Comparison of ENCODE assay signal across 8 cellular contexts in genomic region chr12:112937741-112938719, GRCh38. TPM values are rescaled to one million over a fixed set of nuclear protein-coding genes. Genes with fewer than 3 reads are reported as not detected.
A peak's percentile ranks its signal among the peaks of the same experiment; 100 is the strongest.
DNase-seq lines count a peak whose midpoint lies in the region; ATAC-seq lines count a peak whose summit lies in the region.

OAS3 (plus strand) TSS chr12:112938474; CDS start chr12:112938531, 57 bp downstream.

- H3K4me3 Mint-ChIP-seq in activated CD8-positive, alpha-beta T cell treated with anti-CD3 and anti-CD28 coated beads, Interleukin-2, amount 10 ng/mL, durations not matched to agents 7 days and 5 days, result peak within 1 kb of the TSS; percentile 98

- ATAC-seq in GM21723 (IDR thresholded peaks at IDR 0.05; ENCODE audit: unreplicated experiment), result peak; percentile 54
- peak; percentile 87 for ATAC-seq in activated CD8-positive, alpha-beta T cell treated with anti-CD3 and anti-CD28 coated beads, Interleukin-2, amount 10 ng/mL, durations not matched to agents 7 days and 5 days

- H3K4me1 Mint-ChIP-seq in activated CD8-positive, alpha-beta T cell treated with anti-CD3 and anti-CD28 coated beads, Interleukin-2, amount 10 ng/mL, durations not matched to agents 7 days and 5 days (ENCODE audit: low read depth), result peaks cover 40% of the 10 kb centered on the region

- POLR2A ChIA-PET in activated CD8-positive, alpha-beta T cell treated with anti-CD3 and anti-CD28 coated beads, Interleukin-2, amount 10 ng/mL, durations not matched to agents 7 days and 5 days (lab: Charles Lee), result interaction anchor here (0.6 to 6.8 kb wide), 8 partner anchors 10 to 55 kb away, joined by 3 to 86 read pairs (median 4); partner anchors contain the start of genes OAS1 and OAS2

- no peaks in the 10 kb centered on the region for H3K9me3 Mint-ChIP-seq in activated CD8-positive, alpha-beta T cell treated with anti-CD3 and anti-CD28 coated beads, Interleukin-2, amount 10 ng/mL, durations not matched to agents 7 days and 5 days (ENCODE audit: insufficient read depth)

- no peaks in the 10 kb centered on the region for H3K27me3 Mint-ChIP-seq in activated CD8-positive, alpha-beta T cell treated with anti-CD3 and anti-CD28 coated beads, Interleukin-2, amount 10 ng/mL, durations not matched to agents 7 days and 5 days (ENCODE audit: low read depth)

- no peaks in the 10 kb centered on the region for H3K9me3 ChIP-seq in effector memory CD4-positive, alpha-beta T cell (ENCODE audit: control insufficient read depth, low read length)

- CTCF ChIA-PET in activated CD8-positive, alpha-beta T cell treated with anti-CD3 and anti-CD28 coated beads, Interleukin-2, amount 10 ng/mL, durations not matched to agents 7 days and 5 days (lab: Charles Lee), result interaction anchor here (0.9 to 2.0 kb wide), 7 partner anchors 10 to 43 kb away, joined by 3 to 15 read pairs (median 6); partner anchors contain the start of genes OAS1 and OAS2

- H3K4me1 ChIP-seq in effector memory CD4-positive, alpha-beta T cell (ENCODE audit: control insufficient read depth, insufficient read depth, low read length, poor library complexity, severe bottlenecking), result peaks cover 19% of the 10 kb centered on the region

- no peaks in the 10 kb centered on the region for H3K27me3 ChIP-seq in effector memory CD4-positive, alpha-beta T cell (replicated peaks; ENCODE audit: control insufficient read depth, insufficient read depth, low read length, poor library complexity, severe bottlenecking)

- H3K36me3 Mint-ChIP-seq in activated CD8-positive, alpha-beta T cell treated with anti-CD3 and anti-CD28 coated beads, Interleukin-2, amount 10 ng/mL, durations not matched to agents 7 days and 5 days (ENCODE audit: low read depth), result peaks cover 43% of the 10 kb centered on the region

- H3K27ac Mint-ChIP-seq in activated CD8-positive, alpha-beta T cell treated with anti-CD3 and anti-CD28 coated beads, Interleukin-2, amount 10 ng/mL, durations not matched to agents 7 days and 5 days, result peak within 1 kb of the TSS; percentile 95

- H3K27ac ChIP-seq in effector memory CD4-positive, alpha-beta T cell (ENCODE audit: insufficient read depth, low read length, poor library complexity, severe bottlenecking), result peak within 1 kb of the TSS; percentile 66

- peak; percentile 63 for DNase-seq in CMK (ENCODE audit: low read depth)
- DNase-seq in NCI-H226, result peak; percentile 74
- peak; percentile 80 for DNase-seq in activated CD8-positive, alpha-beta T cell treated with anti-CD3 and anti-CD28 coated beads, Interleukin-2, amount 10 ng/mL, durations not matched to agents 7 days and 5 days
- peak; percentile 62 to 79 (median 64) for DNase-seq in effector memory CD4-positive, alpha-beta T cell
- DNase-seq in medulla oblongata (ENCODE audit: extremely low spot score), result peak; percentile 79
- DNase-seq in stimulated activated CD4-positive, alpha-beta T cell treated with anti-CD3 and anti-CD28 coated beads, TNF-alpha, amount 100 ng/mL, for 4 hours (ENCODE audit: low read depth in 3 of 3), result peak; percentile 25 to 60 (median 59)
- DNase-seq in SK-N-DZ (ENCODE audit: low spot score), result no peak

- peak within 1 kb of the TSS; percentile 83 for H3K4me3 ChIP-seq in effector memory CD4-positive, alpha-beta T cell (ENCODE audit: insufficient read depth, low read depth, low read length, poor library complexity, severe bottlenecking)

- peaks cover 12% of the 10 kb centered on the region for H3K36me3 ChIP-seq in effector memory CD4-positive, alpha-beta T cell (ENCODE audit: control insufficient read depth, insufficient read depth, low read length)

RNA-seq across cellular contexts. Expression of gene OAS3, which starts in this region (rescaled TPM):
- 100 to 1,000 TPM; 199 to 202 TPM for total RNA-seq in activated CD8-positive, alpha-beta T cell treated with anti-CD3 and anti-CD28 coated beads, Interleukin-2, amount 10 ng/mL, durations not matched to agents 7 days and 5 days
- 0.02 TPM in 1 of 2 replicates, not detected in the other for polyA plus RNA-seq in SK-N-DZ (2014; cell fraction: cytosol; rRNA removed)
- not detected in 2 replicates for polyA plus RNA-seq in SK-N-DZ (2014; cell fraction: nucleus; rRNA removed)
